14 cellular contexts compared by ENCODE assay signal in genomic region chr9:99113418-99114048, GRCh38. TPM values are rescaled to one million over a fixed set of nuclear protein-coding genes. Genes with fewer than 3 reads are reported as not detected.
A peak's percentile ranks its signal among the peaks of the same experiment; 100 is the strongest.
DNase-seq lines count a peak whose midpoint lies in the region; ATAC-seq, FAIRE-seq and TF ChIP-seq lines count a peak whose summit lies in the region.
"Had no signal": no experiment of that assay in that cellular context is flagged by ENCODE, and none has a peak within 500 bp of the region (broad histone marks: within the 10 kb centered on the region; RNA-seq: fewer than 3 reads in every experiment).

No MANE protein-coding gene starts in this region.

- H3K27me3 ChIP-seq in MM.1S (replicated peaks; ENCODE audit: insufficient read depth, low read length) (no peaks in the 10 kb centered on the region), K562 (ENCODE audit: control insufficient read depth in 2 of 2, insufficient read depth in 2 of 2, low read length in 2 of 2) (no peaks in the 10 kb centered on the region), sigmoid colon (no peaks in the 10 kb centered on the region), aorta (ENCODE audit: control insufficient read depth in 1 of 2, insufficient read depth in 2 of 2, low read length in 1 of 2) (no peaks in the 10 kb centered on the region), GM23248 (replicated peaks; ENCODE audit: insufficient read depth) (no peaks in the 10 kb centered on the region)
- H3K27me3 ChIP-seq: hepatocyte, left lung had no signal

- H3K9ac ChIP-seq in MM.1S (ENCODE audit: low read length) (no peak overlapping the region), K562 (ENCODE audit: insufficient read depth in 1 of 2, low read depth in 2 of 2, low read length in 2 of 2) (no peak overlapping the region), GM23248 (no peak overlapping the region)

- no peak for TF ChIP-seq POLR2A in K562 (conservative IDR thresholded peaks at IDR 0.05)
- TF ChIP-seq POLR2A in sigmoid colon (IDR thresholded peaks at IDR 0.05), result no peak

- FAIRE-seq in K562 (lab: Jason Lieb, UNC), result no peak
- FAIRE-seq: HTR-8/SVneo had no signal

- no peak for DNase-seq in T-helper 2 cell treated with Interferon-gamma antibody and Interleukin-4, amounts not matched to agents 5 μg/mL and 100 μg/mL, for 36 hours (ENCODE audit: low spot score)
- DNase-seq in T-helper 2 cell (no peak), MM.1S (no peak), K562 (ENCODE audit: extremely low read depth in 1 of 4, low spot score in 3 of 4) (no peak), sigmoid colon (no peak), aorta (no peak), GM23248 (no peak)
- DNase-seq: 8988T, COR-L47, left lung, NCI-H1048 had no signal

- H3K9me3 ChIP-seq in MM.1S (replicated peaks; ENCODE audit: insufficient read depth, low read length) (no peaks in the 10 kb centered on the region), K562 (replicated peaks; ENCODE audit: control insufficient read depth, insufficient read depth, low read depth, low read length) (no peaks in the 10 kb centered on the region), sigmoid colon (no peaks in the 10 kb centered on the region), aorta (ENCODE audit: control insufficient read depth, low read length) (no peaks in the 10 kb centered on the region), GM23248 (ENCODE audit: low read depth) (no peaks in the 10 kb centered on the region)
- H3K9me3 ChIP-seq: left lung had no signal

- POLR2A ChIA-PET in K562 (lab: Yijun Ruan, JAX), result interaction anchor here (0.6 to 1.6 kb wide), 10 partner anchors 7 to 111 kb away, joined by 3 to 8 read pairs (median 3); partner anchors contain the start of gene TGFBR1

- H3K4me3 Mint-ChIP-seq in T-helper 2 cell treated with Interferon-gamma antibody and Interleukin-4, amounts not matched to agents 5 μg/mL and 100 μg/mL, for 36 hours, result peak overlapping the region; percentile 54

- TF ChIP-seq RAD21 in K562 (CRISPR knock-in tag; conservative IDR thresholded peaks at IDR 0.05 in 1 of 2, IDR thresholded peaks at IDR 0.05 in 1 of 2), result no peak

- no peak overlapping the region for H3K4me3 ChIP-seq in MM.1S (ENCODE audit: low read length)
- H3K4me3 ChIP-seq in K562, result no peak overlapping the region
- H3K4me3 ChIP-seq in sigmoid colon, result no peak overlapping the region
- H3K4me3 ChIP-seq in aorta (ENCODE audit: low read length in 2 of 2), result no peak overlapping the region
- H3K4me3 ChIP-seq in GM23248, result no peak overlapping the region
- H3K4me3 ChIP-seq: hepatocyte, left lung had no signal

- 23% methylated on average over 2 of the region's 2 CpGs for WGBS in K562 (ENCODE audit: insufficient coverage, low coverage, missing lambda C conversion rate)
- WGBS in sigmoid colon, 2 donors, result 77 to 82% methylated on average over 2 of the region's 2 CpGs
- 54 to 55% methylated on average over 2 of the region's 2 CpGs for WGBS in aorta, 2 donors
- 76 to 79% methylated on average over 2 of the region's 2 CpGs for whole genome bisulfite sequencing in GM23248 (ENCODE audit: low coverage in 1 of 2, low lambda C conversion rate in 2 of 2, missing lambda C conversion rate in 2 of 2), 2 experiments

- H3K9me1 ChIP-seq in K562 (ENCODE audit: control insufficient read depth, insufficient read depth, low read length), result no peaks in the 10 kb centered on the region

- intact Hi-C loops in K562 (cut with micrococcal nuclease), result no loop called here
- intact Hi-C loops in sigmoid colon (cut with DNase I), result no loop called here
- intact Hi-C loops in aorta (cut with DNase I), result no loop called here

- H3K9me3 Mint-ChIP-seq in T-helper 2 cell treated with Interferon-gamma antibody and Interleukin-4, amounts not matched to agents 5 μg/mL and 100 μg/mL, for 36 hours, result no peaks in the 10 kb centered on the region

- H3K9me2 ChIP-seq in MM.1S (replicated peaks; ENCODE audit: insufficient read depth, low read length) (no peaks in the 10 kb centered on the region), GM23248 (ENCODE audit: insufficient read depth) (no peaks in the 10 kb centered on the region)

- H3K4me2 ChIP-seq in MM.1S (ENCODE audit: low read depth, low read length), result 0 out of 2 replicates have a peak overlapping the region, but pooled peaks have one; percentile 16
- H3K4me2 ChIP-seq in K562 (ENCODE audit: insufficient read depth, low read length), result no peak overlapping the region; the same call in 1 of the 2 replicates
- no peak overlapping the region for H3K4me2 ChIP-seq in GM23248 (ENCODE audit: unreplicated experiment)
- H3K4me2 ChIP-seq: hepatocyte had no signal

- H3K27ac ChIP-seq in MM.1S (ENCODE audit: low read length) (no peak overlapping the region), K562 (ENCODE audit: extremely low read depth, low read depth, low read length) (peak overlapping the region; percentile 7; the same call in 1 of the 3 replicates), sigmoid colon (peak overlapping the region in 3 of 4 donors; percentile 25 to 64 (median 47)), aorta (ENCODE audit: low read depth in 1 of 2, low read length in 2 of 2) (no peak overlapping the region), GM23248 (no peak overlapping the region)
- H3K27ac ChIP-seq: hepatocyte, left lung had no signal

- H3K27ac Mint-ChIP-seq in T-helper 2 cell treated with Interferon-gamma antibody and Interleukin-4, amounts not matched to agents 5 μg/mL and 100 μg/mL, for 36 hours, result peak overlapping the region; percentile 37

- peaks cover 66% of the 10 kb centered on the region for H3K4me1 Mint-ChIP-seq in T-helper 2 cell treated with Interferon-gamma antibody and Interleukin-4, amounts not matched to agents 5 μg/mL and 100 μg/mL, for 36 hours (ENCODE audit: low read depth)

- peaks cover 40% of the 10 kb centered on the region for H3K36me3 Mint-ChIP-seq in T-helper 2 cell treated with Interferon-gamma antibody and Interleukin-4, amounts not matched to agents 5 μg/mL and 100 μg/mL, for 36 hours (ENCODE audit: low read depth)

- peaks cover 4% of the 10 kb centered on the region; the same call in 1 of the 2 replicates for H3K79me2 ChIP-seq in MM.1S (ENCODE audit: low read length)
- H3K79me2 ChIP-seq in K562 (ENCODE audit: control insufficient read depth, insufficient read depth, low read length), result peaks cover 99% of the 10 kb centered on the region
- H3K79me2 ChIP-seq in GM23248 (ENCODE audit: insufficient read depth), result peaks cover 100% of the 10 kb centered on the region

- no peaks in the 10 kb centered on the region for H3K27me3 Mint-ChIP-seq in T-helper 2 cell treated with Interferon-gamma antibody and Interleukin-4, amounts not matched to agents 5 μg/mL and 100 μg/mL, for 36 hours (ENCODE audit: low read depth)

- H3K36me3 ChIP-seq in MM.1S (replicated peaks; ENCODE audit: insufficient read depth, low read length) (no peaks in the 10 kb centered on the region), K562 (ENCODE audit: control insufficient read depth, insufficient read depth, low read length) (peaks cover 21% of the 10 kb centered on the region; the same call in 2 of the 3 replicates), sigmoid colon (no peaks in the 10 kb centered on the region), aorta (ENCODE audit: control insufficient read depth in 1 of 2, insufficient read depth in 2 of 2, low read length in 1 of 2) (peaks cover 0 to 2% of the 10 kb centered on the region in 2 donors), GM23248 (ENCODE audit: low read depth) (peaks cover 3% of the 10 kb centered on the region)
- H3K36me3 ChIP-seq: left lung had no signal

- peaks cover 1% of the 10 kb centered on the region; the same call in 1 of the 2 replicates for H3F3A ChIP-seq in MM.1S (ENCODE audit: insufficient read depth, low read length)
- H3F3A ChIP-seq in GM23248 (ENCODE audit: insufficient read depth), result 0 out of 2 replicates have a peak, but pooled peaks cover 12% of the 10 kb centered on the region

- H4K20me1 ChIP-seq in MM.1S (ENCODE audit: insufficient read depth, low read length) (no peaks in the 10 kb centered on the region), K562 (replicated peaks; ENCODE audit: control insufficient read depth, insufficient read depth, low read length) (peaks cover 23% of the 10 kb centered on the region), GM23248 (ENCODE audit: insufficient read depth) (peaks cover 21% of the 10 kb centered on the region)

- H3K4me1 ChIP-seq in MM.1S (ENCODE audit: low read length), result peaks cover 11% of the 10 kb centered on the region
- peaks cover 4 to 42% of the 10 kb centered on the region in 2 experiments; a peak in 4 of 5 replicates for H3K4me1 ChIP-seq in K562 (replicated peaks in 1 of 2; ENCODE audit: control insufficient read depth in 2 of 2, insufficient read depth in 2 of 2, low read length in 2 of 2)
- H3K4me1 ChIP-seq in sigmoid colon, result peaks cover 0 to 86% (median 68%) of the 10 kb centered on the region in 4 donors
- peaks cover 3 to 18% of the 10 kb centered on the region in 2 donors for H3K4me1 ChIP-seq in aorta (ENCODE audit: control insufficient read depth in 1 of 2, insufficient read depth in 2 of 2, low read length in 2 of 2)
- H3K4me1 ChIP-seq in GM23248 (ENCODE audit: insufficient read depth), result peaks cover 28% of the 10 kb centered on the region

- TF ChIP-seq CTCF in MM.1S (IDR thresholded peaks at IDR 0.05; ENCODE audit: low read length) (no peak), K562 (IDR thresholded peaks at IDR 0.05 in 2 of 3, conservative IDR thresholded peaks at IDR 0.05 in 1 of 3; ENCODE audit: insufficient read depth in 2 of 3, low read depth in 1 of 3, low read length in 3 of 3) (no peak), sigmoid colon (IDR thresholded peaks at IDR 0.05) (no peak)

- in situ Hi-C loops in K562 (cut with MboI), result no loop called here
- in situ Hi-C loops in GM23248 (cut with MboI), result no loop called here

- CTCF ChIA-PET in K562 (lab: Yijun Ruan, JAX; ENCODE audit: low intra/inter-chr PET ratio), result no interaction called here

- H2AFZ ChIP-seq in MM.1S (ENCODE audit: low read length), result no peak overlapping the region
- no peak overlapping the region for H2AFZ ChIP-seq in K562 (ENCODE audit: low read depth, low read length)
- H2AFZ ChIP-seq in GM23248, result no peak overlapping the region
- H2AFZ ChIP-seq: hepatocyte had no signal

- no TSS peak for BruUV-seq in K562 (replicated peaks; lab: Mats Ljungman, UMichigan)

- TF ChIP-seq EP300 in K562 (IDR thresholded peaks at IDR 0.05; ENCODE audit: low read length) (no peak), sigmoid colon (IDR thresholded peaks at IDR 0.05) (no peak)

- ATAC-seq in K562, result peak; percentile 58
- ATAC-seq in HG03571 (IDR thresholded peaks at IDR 0.05; ENCODE audit: unreplicated experiment), result no peak
- no peak for ATAC-seq in aorta (ENCODE audit: low FRiP score)
- ATAC-seq: left lung had no signal

RNA-seq across cellular contexts. Expression of gene TGFBR1, which starts 8.6 kb away (rescaled TPM):
- total RNA-seq in K562 (2011; cell fraction: chromatin; rRNA removed; ENCODE audit: low replicate concordance), result 128 and 138 TPM in 2 replicates
- 54.0 and 59.5 TPM in 2 replicates for total RNA-seq in K562 (2011; cell fraction: nucleolus; rRNA removed)
- total RNA-seq in K562 (2011; cell fraction: nucleoplasm; rRNA removed), result 105 and 166 TPM in 2 replicates
- total RNA-seq in K562 (2014; rRNA removed), result 22.0 and 23.8 TPM in 2 replicates
- 43.7 and 52.6 TPM in 2 replicates for total RNA-seq in K562 (2014; rRNA removed; fragmentation: Illumina TruSeq; extraction: Trizol)
- total RNA-seq in K562 (2015; rRNA removed; fragmentation: Illumina TruSeq; extraction: Trizol), result 39.6 and 42.7 TPM in 2 replicates
- total RNA-seq in K562 (2021), result 47.1 and 51.9 TPM in 2 replicates
- 60.6 and 62.4 TPM in 2 replicates for polyA plus RNA-seq in K562 (2011; rRNA removed)
- 26.0 and 33.7 TPM in 2 replicates for polyA plus RNA-seq in K562 (2011; cell fraction: cytosol; rRNA removed)
- 34.5 and 36.0 TPM in 2 replicates for polyA plus RNA-seq in K562 (2011; cell fraction: nucleus; rRNA removed)
- polyA plus RNA-seq in K562 (2012), result 21.8 and 26.0 TPM in 2 replicates
- 21.0 and 22.9 TPM in 2 replicates for polyA plus RNA-seq in K562 (2014; fragmentation: Illumina TruSeq; extraction: Trizol)
- 10 to 100 TPM; 15.9 to 57.6 TPM for polyA plus RNA-seq in K562 (2014; fragmentation: Nextera tagmentation; extraction: Ambion mirVana)
- polyA plus RNA-seq in K562 (2014; rRNA removed), result 14.0 and 15.5 TPM in 2 replicates
- 200 and 204 TPM in 2 replicates for polyA minus RNA-seq in K562 (2011; rRNA and poly(A)+ RNA removed)
- 71.2 and 76.9 TPM in 2 replicates for polyA minus RNA-seq in K562 (2011; cell fraction: cytosol; rRNA and poly(A)+ RNA removed)
- 21.1 and 40.8 TPM in 2 replicates for polyA minus RNA-seq in K562 (2011; cell fraction: nucleus; rRNA and poly(A)+ RNA removed)
- 10 to 100 TPM; 48.4 to 84.3 (median 62.5) TPM for total RNA-seq in sigmoid colon
- polyA plus RNA-seq in sigmoid colon, result 1 to 10 TPM; 3.9 to 8.5 (median 4.2) TPM
- total RNA-seq in aorta, result 100 to 1,000 TPM; 101 to 156 TPM
- 10 to 100 TPM; 21.9 to 24.3 TPM for polyA plus RNA-seq in aorta
- 73.9 and 75.1 TPM in 2 replicates for total RNA-seq in GM23248 (2014; rRNA removed; shearing (Covaris generic))
- 41.0 and 46.3 TPM in 2 replicates for polyA plus RNA-seq in GM23248 (2016; fragmentation: Nextera tagmentation; extraction: Ambion mirVana)

Comparison
In these comparisons a context has a peak if more than half of its experiments do, and no peak if none do; other contexts are left out.
1. H3K27ac ChIP-seq: peak in K562 (single experiment) and sigmoid colon (3 of 4); none in MM.1S (single experiment), aorta (0 of 2) and GM23248 (single experiment).